In genomic region chr4:138560448-138560847, GRCh38 we compare ENCODE assay signal across 1 cellular context.
TF ChIP-seq lines count a peak whose summit lies in the region.

No MANE protein-coding gene starts in this region.

TF ChIP-seq in GM23338, 12 proteins besides CTCF, POLR2A, EP300 and RAD21:
- TF ChIP-seq ZNF462 (CRISPR knock-in tag; IDR thresholded peaks at IDR 0.05), result no peak
- no peak for TF ChIP-seq POLR2AphosphoS5 (IDR thresholded peaks at IDR 0.05; ENCODE audit: low read depth)
- no peak for TF ChIP-seq JUNB (IDR thresholded peaks at IDR 0.05; ENCODE audit: unreplicated experiment)
- TF ChIP-seq STAT1 (IDR thresholded peaks at IDR 0.05; ENCODE audit: unreplicated experiment), result no peak
- no peak for TF ChIP-seq REST (IDR thresholded peaks at IDR 0.05; ENCODE audit: unreplicated experiment)
- TF ChIP-seq ZNF114 (CRISPR knock-in tag; IDR thresholded peaks at IDR 0.05), result no peak
- no peak for TF ChIP-seq NANOG (IDR thresholded peaks at IDR 0.05; ENCODE audit: borderline replicate concordance)
- no peak for TF ChIP-seq CREB1 (CRISPR knock-in tag; IDR thresholded peaks at IDR 0.05; ENCODE audit: low read depth)
- no peak for TF ChIP-seq EZH2phosphoT487 (IDR thresholded peaks at IDR 0.05; ENCODE audit: unreplicated experiment)
- no peak for TF ChIP-seq ETS1 (IDR thresholded peaks at IDR 0.05)
- no peak for TF ChIP-seq EZH2 (IDR thresholded peaks at IDR 0.05; ENCODE audit: low read depth, unreplicated experiment)
